Comparison of ENCODE assay signal across 8 cellular contexts in genomic region chr17:79843917-79844815, GRCh38. TPM values are rescaled to one million over a fixed set of nuclear protein-coding genes. Genes with fewer than 3 reads are reported as not detected.
DNase-seq lines count a peak whose midpoint lies in the region; ATAC-seq and TF ChIP-seq lines count a peak whose summit lies in the region.

No MANE protein-coding gene starts in this region.

- peak overlapping the region; percentile 99 for H2BK15ac ChIP-seq in neuronal stem cell (ENCODE audit: low read length)

- H3K9ac ChIP-seq in neuronal stem cell (ENCODE audit: low read depth, low read length, poor library complexity) = peak overlapping the region; percentile 84

- peak overlapping the region; percentile 56 for H3K14ac ChIP-seq in neuronal stem cell (ENCODE audit: low read length)

- H3K27ac ChIP-seq in neuronal stem cell (replicated peaks; ENCODE audit: low read length) (no peak overlapping the region), RWPE1 (no peak overlapping the region)

- CTCF ChIA-PET in RWPE1 (lab: Yijun Ruan, JAX) = interaction anchor here (0.7 to 3.0 kb wide), 5 partner anchors 9 to 71 kb away, joined by 3 to 12 read pairs (median 5); no protein-coding TSS in a partner anchor

- no CpG with 5 or more reads among the region's 84 CpGs for WGBS in neuronal stem cell (ENCODE audit: extremely low coverage in 2 of 2, insufficient read length in 2 of 2, insufficient replicate concordance in 1 of 2), 2 donors

- no peak overlapping the region for H3K23ac ChIP-seq in neuronal stem cell (ENCODE audit: low read depth, low read length, poor library complexity)

- H2BK120ac ChIP-seq in neuronal stem cell (ENCODE audit: low read depth, low read length) = peak overlapping the region; percentile 31

- H3K9me3 ChIP-seq in neuronal stem cell (replicated peaks in 1 of 2; ENCODE audit: control insufficient read depth in 2 of 2, insufficient read depth in 1 of 2, low read depth in 1 of 2, low read length in 2 of 2) = peaks cover 0 to 3% of the 10 kb centered on the region in 2 donors

- no peaks in the 10 kb centered on the region for H3K79me1 ChIP-seq in neuronal stem cell (ENCODE audit: low read depth, low read length)

- H3K4me3 ChIP-seq in neuronal stem cell (ENCODE audit: low read length in 2 of 2) = peak overlapping the region; percentile 50 to 79

- ATAC-seq in HG02623 (IDR thresholded peaks at IDR 0.05; ENCODE audit: unreplicated experiment) = no peak

- no peaks in the 10 kb centered on the region for H3K36me3 ChIP-seq in neuronal stem cell (replicated peaks in 1 of 2; ENCODE audit: control insufficient read depth in 2 of 2, insufficient read depth in 2 of 2, low read length in 2 of 2)

- H3K27me3 ChIP-seq in neuronal stem cell (ENCODE audit: control insufficient read depth in 3 of 3, insufficient read depth in 3 of 3, low read depth in 1 of 3, low read length in 3 of 3) = peaks cover 41 to 60% (median 54%) of the 10 kb centered on the region in 3 experiments

- peak overlapping the region; percentile 98 for H3K4ac ChIP-seq in neuronal stem cell (ENCODE audit: low read length)

- DNase-seq in AG08395 (ENCODE audit: low spot score) = peak; percentile 72
- DNase-seq in HCEC 1CT = peak; percentile 66
- DNase-seq in UCSD-AML1 (lab: John Stamatoyannopoulos, UW; ENCODE audit: unreplicated experiment) = peak; percentile 28
- DNase-seq in foreskin melanocyte = peak; percentile 60
- no peak for DNase-seq in neuronal stem cell (ENCODE audit: low spot score)
- no peak for DNase-seq in KG1 (lab: John Stamatoyannopoulos, UW)
- DNase-seq in RWPE1 (ENCODE audit: low spot score) = no peak

- no peak for TF ChIP-seq CTCF in RWPE1 (conservative IDR thresholded peaks at IDR 0.05; ENCODE audit: low read depth)

- H3K4me2 ChIP-seq in neuronal stem cell (ENCODE audit: insufficient read depth, low read length, poor library complexity, severe bottlenecking) = peak overlapping the region; percentile 86

- POLR2A ChIA-PET in RWPE1 (lab: Yijun Ruan, JAX; ENCODE audit: low non-redundant PET) = no interaction called here

- no peak overlapping the region for H4K91ac ChIP-seq in neuronal stem cell (ENCODE audit: low read depth, low read length, poor library complexity)

- H2AK5ac ChIP-seq in neuronal stem cell (ENCODE audit: low read depth, low read length) = peak overlapping the region; percentile 99

- H3K18ac ChIP-seq in neuronal stem cell (ENCODE audit: low read length) = peak overlapping the region; percentile 99

- peak overlapping the region; percentile 94 for H2BK12ac ChIP-seq in neuronal stem cell (ENCODE audit: low read length)

- H2BK5ac ChIP-seq in neuronal stem cell (ENCODE audit: low read length) = peak overlapping the region; percentile 39

- peak overlapping the region; percentile 97 for H2AFZ ChIP-seq in neuronal stem cell (ENCODE audit: low read length)

- no peak overlapping the region for H4K8ac ChIP-seq in neuronal stem cell (ENCODE audit: low read depth, low read length)

- peaks cover 18 to 23% of the 10 kb centered on the region in 2 donors for H3K4me1 ChIP-seq in neuronal stem cell (ENCODE audit: control insufficient read depth in 2 of 2, insufficient read depth in 1 of 2, low read depth in 1 of 2, low read length in 2 of 2)

RNA-seq across cellular contexts. Expression of gene CBX4, which starts 4.9 kb away (rescaled TPM):
- polyA plus RNA-seq in neuronal stem cell (2013, experiment 1 of 2) = 10.0 TPM
- polyA plus RNA-seq in neuronal stem cell (2013, experiment 2 of 2) = 10.0 TPM

RNA-seq across cellular contexts. Expression of gene CBX8, which starts 47.3 kb away (rescaled TPM):
- 5.5 TPM for polyA plus RNA-seq in neuronal stem cell (2013, experiment 1 of 2)
- polyA plus RNA-seq in neuronal stem cell (2013, experiment 2 of 2) = 5.0 TPM

Comparison
In these comparisons a context has a peak if more than half of its experiments do, and no peak if none do; other contexts are left out.
1. DNase-seq: peak in AG08395 (single experiment), HCEC 1CT (single experiment), UCSD-AML1 (single experiment) and foreskin melanocyte (single experiment); none in neuronal stem cell (single experiment), KG1 (single experiment) and RWPE1 (single experiment).